ENCODE assay signal across 18 cellular contexts in genomic region chr2:128548461-128548891, GRCh38.
"Had no signal": no experiment of that assay in that cellular context is flagged by ENCODE, and none has a peak within 500 bp of the region (broad histone marks: within the 10 kb centered on the region; RNA-seq: fewer than 3 reads in every experiment).

No MANE protein-coding gene starts in this region.

- ATAC-seq: activated CD4-positive, CD25-positive, alpha-beta regulatory T cell treated with anti-CD3 and anti-CD28 coated beads, Interleukin-2, amount 50 U/mL, for 24 hours; activated CD8-positive, alpha-beta T cell treated with anti-CD3 and anti-CD28 coated beads for 36 hours; activated T-cell treated with anti-CD3 and anti-CD28 coated beads, Interleukin-2, amount 50 U/mL, for 4 hours; gastroesophageal sphincter; left cardiac atrium; lower lobe of right lung; natural killer cell had no signal

- H3K27me3 ChIP-seq: gastroesophageal sphincter, thyroid gland had no signal

- H3K4me1 ChIP-seq: gastroesophageal sphincter, lower lobe of right lung had no signal

- H3K4me3 ChIP-seq: coronary artery, gastroesophageal sphincter, lower lobe of right lung, SK-N-MC, thyroid gland had no signal

- H3K9me3 ChIP-seq: gastroesophageal sphincter, lower lobe of right lung, thyroid gland had no signal

- H3K27ac ChIP-seq: coronary artery, epithelial cell of prostate, gastroesophageal sphincter, lower lobe of right lung, thyroid gland, VCaP had no signal

- H3K36me3 ChIP-seq: gastroesophageal sphincter, lower lobe of right lung, thyroid gland had no signal

- DNase-seq: activated CD4-positive, alpha-beta T cell treated with anti-CD3 and anti-CD28 coated beads, Interleukin-2, amount 10 ng/mL, durations not matched to agents 24 days and 14 days; activated CD8-positive, alpha-beta T cell treated with anti-CD3 and anti-CD28 coated beads for 36 hours; activated naive CD4-positive, alpha-beta T cell treated with anti-CD3 and anti-CD28 coated beads for 36 hours; activated T-cell treated with anti-CD3 and anti-CD28 coated beads, Interleukin-2, amount 50 U/mL, for 4 hours; amygdala; left cardiac atrium; lower lobe of right lung; natural killer cell; nucleus accumbens; stimulated activated CD4-positive, alpha-beta T cell treated with anti-CD3 and anti-CD28 coated beads, Interleukin-4, amount 100 ng/mL, for 1 hour; stimulated activated naive CD4-positive, alpha-beta T cell; thyroid gland had no signal
